Comparison of ENCODE assay signal across 9 cellular contexts in genomic region chr10:69451784-69452251, GRCh38. TPM values are rescaled to one million over a fixed set of nuclear protein-coding genes. Genes with fewer than 3 reads are reported as not detected.
DNase-seq lines count a peak whose midpoint lies in the region; ATAC-seq, FAIRE-seq and TF ChIP-seq lines count a peak whose summit lies in the region.
"Had no signal": no experiment of that assay in that cellular context is flagged by ENCODE, and none has a peak within 500 bp of the region (broad histone marks: within the 10 kb centered on the region; RNA-seq: fewer than 3 reads in every experiment).

No MANE protein-coding gene starts in this region.

- ATAC-seq in body of pancreas (peak; percentile 65), HepG2 (peak; percentile 7), HG02588 (IDR thresholded peaks at IDR 0.05; ENCODE audit: unreplicated experiment) (no peak)

- H3K4me1 ChIP-seq in Loucy (ENCODE audit: insufficient read depth, low read length, poor library complexity, severe bottlenecking): peaks cover 9% of the 10 kb centered on the region
- H3K4me1 ChIP-seq in body of pancreas: peaks cover 35% of the 10 kb centered on the region
- H3K4me1 ChIP-seq in HepG2 (ENCODE audit: insufficient read depth, low read length): peaks cover 42% of the 10 kb centered on the region
- peaks cover 14 to 22% of the 10 kb centered on the region in 2 donors for H3K4me1 ChIP-seq in thyroid gland

- H3K4me3 ChIP-seq in GM12864 (ENCODE audit: low read depth, low read length) (peak overlapping the region; percentile 63), Loucy (ENCODE audit: low read length, poor library complexity, severe bottlenecking) (peak overlapping the region; percentile 60), body of pancreas (peak overlapping the region; percentile 43 to 59), HepG2 (replicated peaks in 1 of 3; ENCODE audit: insufficient read depth in 1 of 3, low read depth in 2 of 3, low read length in 3 of 3) (peak overlapping the region; percentile 50 to 74 (median 52); a peak in 5 of 6 replicates), thyroid gland (replicated peaks in 1 of 3) (peak overlapping the region in 2 of 3 donors; percentile 43 to 85)

- H3K79me2 ChIP-seq in Loucy (ENCODE audit: insufficient read depth, low read length) (no peaks in the 10 kb centered on the region), HepG2 (ENCODE audit: insufficient read depth, low read length) (no peaks in the 10 kb centered on the region)

- TF ChIP-seq EP300 in HepG2 (IDR thresholded peaks at IDR 0.05; ENCODE audit: low read depth in 2 of 2, low read length in 2 of 2) (no peak), HepG2 (CRISPR knock-in tag; IDR thresholded peaks at IDR 0.05; ENCODE audit: borderline replicate concordance) (no peak)

- H3K4me2 ChIP-seq in Loucy (ENCODE audit: low read depth, low read length, poor library complexity, severe bottlenecking): peak overlapping the region; percentile 52
- H3K4me2 ChIP-seq in HepG2 (ENCODE audit: low read depth, low read length): peak overlapping the region; percentile 95

- TF ChIP-seq POLR2A in body of pancreas (IDR thresholded peaks at IDR 0.05) (peak; percentile 26 to 74 (median 59)), HepG2 (IDR thresholded peaks at IDR 0.05; ENCODE audit: insufficient read depth in 1 of 2, low read depth in 2 of 2, low read length in 2 of 2) (no peak), thyroid gland (IDR thresholded peaks at IDR 0.05) (peak in 1 of 2 donors; percentile 2)

- H3K9me2 ChIP-seq in Loucy (replicated peaks; ENCODE audit: low read depth, low read length): no peaks in the 10 kb centered on the region

- H3K9me3 ChIP-seq in Loucy (ENCODE audit: insufficient read depth, low read depth, low read length) (no peaks in the 10 kb centered on the region), body of pancreas (no peaks in the 10 kb centered on the region), HepG2 (ENCODE audit: low read length) (no peaks in the 10 kb centered on the region), thyroid gland (no peaks in the 10 kb centered on the region)

- TF ChIP-seq CTCF in GM12864 (IDR thresholded peaks at IDR 0.05; ENCODE audit: low read depth, low read length, missing control alignments) (no peak), Loucy (conservative IDR thresholded peaks at IDR 0.05; ENCODE audit: low read length) (no peak), body of pancreas (IDR thresholded peaks at IDR 0.05) (peak in 1 of 7 experiments; percentile 2), HepG2 (CRISPR knock-in tag; IDR thresholded peaks at IDR 0.05) (no peak), thyroid gland (IDR thresholded peaks at IDR 0.05) (no peak)

- DNase-seq in GM12864 (ENCODE audit: low read depth): no peak
- peak; percentile 76 to 90 (median 78) for DNase-seq in body of pancreas
- no peak for DNase-seq in HepG2 (ENCODE audit: low spot score)
- DNase-seq in thyroid gland: peak; percentile 82 to 87
- no peak for DNase-seq in stimulated activated CD4-positive, alpha-beta T cell treated with anti-CD3 and anti-CD28 coated beads, Interleukin-12 subunit alpha, Interleukin-12 subunit beta, amount 100 ng/mL, for 4 hours
- DNase-seq in Kasumi-1 (lab: John Stamatoyannopoulos, UW): no peak

- in situ Hi-C loops in HepG2 (cut with HindIII; ENCODE audit: extremely low pct_ligation_motif_present, low pct_unique_long_range_greater_than_20kb): no loop called here

- H3F3A ChIP-seq in Loucy (ENCODE audit: low read depth): no peaks in the 10 kb centered on the region

- H3K36me3 ChIP-seq in Loucy (ENCODE audit: insufficient read depth, low read length) (no peaks in the 10 kb centered on the region), body of pancreas (replicated peaks in 1 of 2; ENCODE audit: insufficient read depth in 1 of 2, low read depth in 2 of 2) (no peaks in the 10 kb centered on the region), HepG2 (replicated peaks in 1 of 2; ENCODE audit: control insufficient read depth in 1 of 2, insufficient read depth in 2 of 2, low read length in 2 of 2) (no peaks in the 10 kb centered on the region), thyroid gland (no peaks in the 10 kb centered on the region)

- POLR2A ChIA-PET in HepG2 (lab: Yijun Ruan, JAX): no interaction called here

- peak overlapping the region; percentile 6; the same call in 1 of the 2 replicates for H2AFZ ChIP-seq in Loucy (ENCODE audit: low read length)
- H2AFZ ChIP-seq in HepG2 (ENCODE audit: low read length): no peak overlapping the region

- H3K9ac ChIP-seq in Loucy (ENCODE audit: low read depth, low read length, poor library complexity, severe bottlenecking) (no peak overlapping the region), HepG2 (ENCODE audit: insufficient read depth, low read depth, low read length) (peak overlapping the region; percentile 34; the same call in 1 of the 2 replicates)

- no TSS peak for BruUV-seq in HepG2 (replicated peaks; lab: Mats Ljungman, UMichigan)

- CTCF ChIA-PET in HepG2 (lab: Yijun Ruan, JAX; ENCODE audit: low intra/inter-chr PET ratio, low total read pairs): no interaction called here

- H3K27me3 ChIP-seq in Loucy (ENCODE audit: insufficient read depth, low read length, poor library complexity, severe bottlenecking): no peaks in the 10 kb centered on the region
- H3K27me3 ChIP-seq in body of pancreas: no peaks in the 10 kb centered on the region
- H3K27me3 ChIP-seq in HepG2 (ENCODE audit: control insufficient read depth in 1 of 2, insufficient read depth in 2 of 2, low read length in 2 of 2): peaks cover 0 to 3% of the 10 kb centered on the region in 2 experiments; a peak in 2 of 5 replicates
- no peaks in the 10 kb centered on the region for H3K27me3 ChIP-seq in thyroid gland

- intact Hi-C loops in body of pancreas (cut with DNase I): no loop called here
- intact Hi-C loops in HepG2 (cut with micrococcal nuclease; ENCODE audit: unreplicated experiment): no loop called here
- intact Hi-C loops in thyroid gland (cut with DNase I): no loop called here

- H4K20me1 ChIP-seq in Loucy (ENCODE audit: insufficient read depth, low read length, poor library complexity, severe bottlenecking) (no peaks in the 10 kb centered on the region), HepG2 (ENCODE audit: insufficient read depth, low read length) (no peaks in the 10 kb centered on the region)

- WGBS in body of pancreas, 2 donors: 3 to 32% methylated on average over 11 to 34 of the region's 38 CpGs
- 45% methylated on average over 16 of the region's 38 CpGs for WGBS in HepG2 (ENCODE audit: low lambda C conversion rate)
- WGBS in thyroid gland, 2 donors: 17 to 25% methylated on average over 15 to 24 of the region's 38 CpGs

- no peak for FAIRE-seq in HepG2 (lab: Jason Lieb, UNC)

- no peak for TF ChIP-seq RAD21 in HepG2 (CRISPR knock-in tag; IDR thresholded peaks at IDR 0.05)

- H3K27ac ChIP-seq in body of pancreas (peak overlapping the region; percentile 72 to 87 (median 79)), HepG2 (ENCODE audit: extremely low read length, insufficient read depth, low read length) (no peak overlapping the region), thyroid gland (peak overlapping the region; percentile 46 to 77 (median 53))

RNA-seq across cellular contexts. Expression of gene TSPAN15, which starts 0.6 kb away (rescaled TPM):
- total RNA-seq in body of pancreas (10 to 100 TPM; 20.0 to 32.0 TPM), HepG2 (2016; rRNA removed; fragmentation: Illumina TruSeq; extraction: Trizol) (0.27 and 0.34 TPM in 2 replicates), thyroid gland (10 to 100 TPM in 3 of 4 donors, 1 to 10 TPM in 1; 9.0 to 23.1 (median 17.2) TPM)
- 0.61 and 0.88 TPM in 2 replicates for total RNA-seq in HepG2 (2016; cell fraction: cytosol; rRNA removed; fragmentation: Illumina TruSeq; extraction: Trizol; ENCODE audit: low read depth)
- total RNA-seq in HepG2 (2016; cell fraction: insoluble cytoplasmic fraction; rRNA removed; fragmentation: Illumina TruSeq; extraction: Trizol): 0.28 TPM in 2 replicates
- total RNA-seq in HepG2 (2016; cell fraction: membrane; rRNA removed; fragmentation: Illumina TruSeq; extraction: Trizol): 0.62 and 0.80 TPM in 2 replicates
- total RNA-seq in HepG2 (2016; cell fraction: nucleus; rRNA removed; fragmentation: Illumina TruSeq; extraction: Trizol): 0.28 and 1.2 TPM in 2 replicates
- 3.2 and 5.1 TPM in 2 replicates for polyA plus RNA-seq in HepG2 (2011; rRNA removed)
- polyA plus RNA-seq in HepG2 (2011; cell fraction: cytosol; rRNA removed): 5.3 and 5.4 TPM in 2 replicates
- 2.8 and 3.1 TPM in 2 replicates for polyA plus RNA-seq in HepG2 (2011; cell fraction: nucleus; rRNA removed)
- 3.9 and 5.4 TPM in 2 replicates for polyA plus RNA-seq in HepG2 (2012)
- polyA plus RNA-seq in HepG2 (2016; cell fraction: cytosol; fragmentation: Illumina TruSeq; extraction: Trizol; ENCODE audit: low read depth): 0.62 and 0.84 TPM in 2 replicates
- 0.35 and 0.72 TPM in 2 replicates for polyA plus RNA-seq in HepG2 (2016; cell fraction: insoluble cytoplasmic fraction; fragmentation: Illumina TruSeq; extraction: Trizol; ENCODE audit: low read depth)
- 0.59 and 0.94 TPM in 2 replicates for polyA plus RNA-seq in HepG2 (2016; cell fraction: membrane; fragmentation: Illumina TruSeq; extraction: Trizol; ENCODE audit: low read depth)
- 1.5 and 2.6 TPM in 2 replicates for polyA plus RNA-seq in HepG2 (2016; cell fraction: nucleus; fragmentation: Illumina TruSeq; extraction: Trizol; ENCODE audit: insufficient read depth, low read depth)
- 7.5 and 42.0 TPM in 2 replicates for polyA minus RNA-seq in HepG2 (2011; rRNA and poly(A)+ RNA removed; ENCODE audit: low replicate concordance)
- polyA minus RNA-seq in HepG2 (2011; cell fraction: cytosol; rRNA and poly(A)+ RNA removed): 1.6 and 1.8 TPM in 2 replicates
- 2.8 and 3.5 TPM in 2 replicates for polyA minus RNA-seq in HepG2 (2011; cell fraction: nucleus; rRNA and poly(A)+ RNA removed)

RNA-seq across cellular contexts. Expression of gene TACR2, which starts 35.1 kb away (rescaled TPM):
- total RNA-seq in body of pancreas: under 1 TPM in 1 of 2 donors, not detected in 1; 0.66 TPM
- total RNA-seq in HepG2 (2016; rRNA removed; fragmentation: Illumina TruSeq; extraction: Trizol): not detected in 2 replicates
- not detected in 2 replicates for total RNA-seq in HepG2 (2016; cell fraction: cytosol; rRNA removed; fragmentation: Illumina TruSeq; extraction: Trizol; ENCODE audit: low read depth)
- total RNA-seq in HepG2 (2016; cell fraction: insoluble cytoplasmic fraction; rRNA removed; fragmentation: Illumina TruSeq; extraction: Trizol): not detected in 2 replicates
- total RNA-seq in HepG2 (2016; cell fraction: membrane; rRNA removed; fragmentation: Illumina TruSeq; extraction: Trizol): not detected in 2 replicates
- not detected in 2 replicates for total RNA-seq in HepG2 (2016; cell fraction: nucleus; rRNA removed; fragmentation: Illumina TruSeq; extraction: Trizol)
- polyA plus RNA-seq in HepG2 (2011; rRNA removed): 0.04 TPM in 1 of 2 replicates, not detected in the other
- polyA plus RNA-seq in HepG2 (2011; cell fraction: cytosol; rRNA removed): 0.03 TPM in 2 replicates
- polyA plus RNA-seq in HepG2 (2011; cell fraction: nucleus; rRNA removed): not detected in 2 replicates
- not detected in 2 replicates for polyA plus RNA-seq in HepG2 (2012)
- not detected in 2 replicates for polyA plus RNA-seq in HepG2 (2016; cell fraction: cytosol; fragmentation: Illumina TruSeq; extraction: Trizol; ENCODE audit: low read depth)
- polyA plus RNA-seq in HepG2 (2016; cell fraction: insoluble cytoplasmic fraction; fragmentation: Illumina TruSeq; extraction: Trizol; ENCODE audit: low read depth): not detected in 2 replicates
- polyA plus RNA-seq in HepG2 (2016; cell fraction: membrane; fragmentation: Illumina TruSeq; extraction: Trizol; ENCODE audit: low read depth): not detected in 2 replicates
- not detected in 2 replicates for polyA plus RNA-seq in HepG2 (2016; cell fraction: nucleus; fragmentation: Illumina TruSeq; extraction: Trizol; ENCODE audit: insufficient read depth, low read depth)
- 0.48 TPM in 1 of 2 replicates, not detected in the other for polyA minus RNA-seq in HepG2 (2011; rRNA and poly(A)+ RNA removed; ENCODE audit: low replicate concordance)
- polyA minus RNA-seq in HepG2 (2011; cell fraction: cytosol; rRNA and poly(A)+ RNA removed): not detected in 2 replicates
- polyA minus RNA-seq in HepG2 (2011; cell fraction: nucleus; rRNA and poly(A)+ RNA removed): not detected in 2 replicates
- not detected for total RNA-seq in thyroid gland
- total RNA-seq: T-helper 2 cell treated with Interferon-gamma antibody and Interleukin-4, amounts not matched to agents 100 ng/mL and 5 ng/mL, for 36 hours had no signal

Comparison
In these comparisons a context has a peak if more than half of its experiments do, and no peak if none do; other contexts are left out.
1. DNase-seq: peak in body of pancreas (4 of 4) and thyroid gland (2 of 2); none in GM12864 (single experiment), HepG2 (single experiment), stimulated activated CD4-positive, alpha-beta T cell treated with anti-CD3 and anti-CD28 coated beads, Interleukin-12 subunit alpha, Interleukin-12 subunit beta, amount 100 ng/mL, for 4 hours (single experiment) and Kasumi-1 (0 of 2).
2. POLR2A ChIP-seq: peak in body of pancreas (3 of 3); none in HepG2 (0 of 2).
3. RNA of gene TSPAN15, which starts 0.6 kb away (total RNA-seq): 20.0 to 32.0 TPM in body of pancreas and 9.0 to 23.1 TPM in thyroid gland; 0.27 to 1.2 TPM in HepG2; every median in the first group is over 4 times any median in the second.
4. Peak in every context shown above with its lines, with median percentiles within 50 percentile points of each other: H3K4me3 ChIP-seq.